ENCODE assay signal across 1 cellular context in genomic region chr1:80892452-80892995, GRCh38.
TF ChIP-seq lines count a peak whose summit lies in the region.

No MANE protein-coding gene starts in this region.

TF ChIP-seq in HepG2, 621 proteins besides CTCF, POLR2A, EP300 and RAD21 (continued from another document):
- TF ChIP-seq ARNT (IDR thresholded peaks at IDR 0.05) = no peak
- no peak for TF ChIP-seq SIX1 (CRISPR knock-in tag; IDR thresholded peaks at IDR 0.05; ENCODE audit: borderline replicate concordance)
- no peak for TF ChIP-seq TAF1 (CRISPR knock-in tag; IDR thresholded peaks at IDR 0.05)
- no peak for TF ChIP-seq USF2 (IDR thresholded peaks at IDR 0.05; ENCODE audit: low read depth, low read length)
- TF ChIP-seq USF2 (CRISPR knock-in tag; IDR thresholded peaks at IDR 0.05; ENCODE audit: borderline replicate concordance) = no peak
- no peak for TF ChIP-seq EZH2 (conservative IDR thresholded peaks at IDR 0.05; ENCODE audit: low read depth, low read length)
- no peak for TF ChIP-seq LCORL (IDR thresholded peaks at IDR 0.05)
- TF ChIP-seq LCORL (CRISPR knock-in tag; IDR thresholded peaks at IDR 0.05) = no peak
- no peak for TF ChIP-seq TERF1 (CRISPR knock-in tag; IDR thresholded peaks at IDR 0.05)
- no peak for TF ChIP-seq ZNF839 (CRISPR knock-in tag; IDR thresholded peaks at IDR 0.05; ENCODE audit: borderline replicate concordance)
- no peak for TF ChIP-seq GLMP (CRISPR knock-in tag; IDR thresholded peaks at IDR 0.05; ENCODE audit: borderline replicate concordance)
- no peak for TF ChIP-seq ZNF567 (CRISPR knock-in tag; IDR thresholded peaks at IDR 0.05; ENCODE audit: borderline replicate concordance)
- TF ChIP-seq PCBP1 (IDR thresholded peaks at IDR 0.05; ENCODE audit: borderline replicate concordance, low read depth, low read length) = no peak
- no peak for TF ChIP-seq GZF1 (CRISPR knock-in tag; IDR thresholded peaks at IDR 0.05)
- no peak for TF ChIP-seq ZNF720 (CRISPR knock-in tag; IDR thresholded peaks at IDR 0.05)
- no peak for TF ChIP-seq ZSCAN29 (CRISPR knock-in tag; conservative IDR thresholded peaks at IDR 0.05)
